In genomic region chr3:47282424-47283192, GRCh38 we compare ENCODE assay signal across 8 cellular contexts. TPM values are rescaled to one million over a fixed set of nuclear protein-coding genes. Genes with fewer than 3 reads are reported as not detected.
DNase-seq lines count a peak whose midpoint lies in the region; ATAC-seq and FAIRE-seq lines count a peak whose summit lies in the region.

Gene KIF9 (minus strand): TSS chr3:47282799. CDS start chr3:47277374, 5,425 bp downstream.
Gene KLHL18 (plus strand): TSS chr3:47282944. CDS start chr3:47282966, 22 bp downstream.

- H3K27ac Mint-ChIP-seq in activated CD4-positive, alpha-beta T cell treated with anti-CD3 and anti-CD28 coated beads, Interleukin-2, amount 10 ng/mL, durations not matched to agents 7 days and 5 days = peak within 1 kb of the TSS; percentile 100

- H4K20me1 ChIP-seq in BLaER1 = peaks cover 24% of the 10 kb centered on the region; the same call in 1 of the 2 replicates

- H3K4me1 Mint-ChIP-seq in activated CD4-positive, alpha-beta T cell treated with anti-CD3 and anti-CD28 coated beads, Interleukin-2, amount 10 ng/mL, durations not matched to agents 7 days and 5 days = peaks cover 46% of the 10 kb centered on the region

- peaks cover 8% of the 10 kb centered on the region for H3K36me3 Mint-ChIP-seq in activated CD4-positive, alpha-beta T cell treated with anti-CD3 and anti-CD28 coated beads, Interleukin-2, amount 10 ng/mL, durations not matched to agents 7 days and 5 days (ENCODE audit: low read depth)

- peak within 1 kb of the TSS; percentile 93 for H3K4me3 ChIP-seq in BLaER1

- no peaks in the 10 kb centered on the region for H3K27me3 Mint-ChIP-seq in activated CD4-positive, alpha-beta T cell treated with anti-CD3 and anti-CD28 coated beads, Interleukin-2, amount 10 ng/mL, durations not matched to agents 7 days and 5 days

- H3K27me3 ChIP-seq in BLaER1 = no peaks in the 10 kb centered on the region

- no peaks in the 10 kb centered on the region for H3K9me3 Mint-ChIP-seq in activated CD4-positive, alpha-beta T cell treated with anti-CD3 and anti-CD28 coated beads, Interleukin-2, amount 10 ng/mL, durations not matched to agents 7 days and 5 days

- peak within 1 kb of the TSS; percentile 93 for H3K27ac ChIP-seq in BLaER1

- no peaks in the 10 kb centered on the region for H3K9me3 ChIP-seq in BLaER1

- CTCF ChIA-PET in activated CD4-positive, alpha-beta T cell treated with anti-CD3 and anti-CD28 coated beads, Interleukin-2, amount 10 ng/mL, durations not matched to agents 7 days and 5 days (lab: Charles Lee) = interaction anchor here (0.8 to 2.0 kb wide), 3 partner anchors 9 to 13 kb away, joined by 4 to 8 read pairs (median 4); no protein-coding TSS in a partner anchor

- H3K9ac ChIP-seq in BLaER1 = peak within 1 kb of the TSS; percentile 89

- H3K4me1 ChIP-seq in BLaER1 = peaks cover 39% of the 10 kb centered on the region

- H3K36me3 ChIP-seq in BLaER1 = peaks cover 16% of the 10 kb centered on the region

- peak; percentile 83 for DNase-seq in GM19239 (ENCODE audit: insufficient read length, low spot score)
- peak; percentile 86 to 97 for DNase-seq in NCI-H526 (lab: John Stamatoyannopoulos, UW)
- peak; percentile 98 for DNase-seq in activated CD4-positive, alpha-beta T cell treated with anti-CD3 and anti-CD28 coated beads, Interleukin-2, amount 10 ng/mL, durations not matched to agents 7 days and 5 days
- DNase-seq in dedifferentiated amniotic fluid mesenchymal stem cell (ENCODE audit: extremely low spot score) = peak; percentile 95
- DNase-seq in left lobe of liver (ENCODE audit: low spot score) = peak; percentile 95
- peak; percentile 95 to 97 for DNase-seq in stimulated activated CD4-positive, alpha-beta T cell treated with anti-CD3 and anti-CD28 coated beads, Interleukin-2, amount 100 ng/mL, for 24 hours

- peak; percentile 73 for ATAC-seq in HG03442 (IDR thresholded peaks at IDR 0.05; ENCODE audit: unreplicated experiment)
- peak; percentile 96 for ATAC-seq in left lobe of liver

- FAIRE-seq in GM19239 (lab: Jason Lieb, UNC) = peak; percentile 93

- POLR2A ChIA-PET in activated CD4-positive, alpha-beta T cell treated with anti-CD3 and anti-CD28 coated beads, Interleukin-2, amount 10 ng/mL, durations not matched to agents 7 days and 5 days (lab: Charles Lee) = interaction anchor here (0.6 to 1.1 kb wide), 3 partner anchors 10 to 121 kb away, joined by 3 read pairs; no protein-coding TSS in a partner anchor

- peak within 1 kb of the TSS; percentile 94 for H3K4me2 ChIP-seq in BLaER1

- peak within 1 kb of the TSS; percentile 99 for H3K4me3 Mint-ChIP-seq in activated CD4-positive, alpha-beta T cell treated with anti-CD3 and anti-CD28 coated beads, Interleukin-2, amount 10 ng/mL, durations not matched to agents 7 days and 5 days

RNA-seq across cellular contexts. Expression of gene KIF9, which starts in this region (rescaled TPM):
- total RNA-seq in activated CD4-positive, alpha-beta T cell treated with anti-CD3 and anti-CD28 coated beads, Interleukin-2, amount 10 ng/mL, durations not matched to agents 7 days and 5 days = 1 to 10 TPM; 3.6 to 3.9 TPM
- 1.6 TPM for total RNA-seq in left lobe of liver

RNA-seq across cellular contexts. Expression of gene KLHL18, which starts in this region (rescaled TPM):
- total RNA-seq in activated CD4-positive, alpha-beta T cell treated with anti-CD3 and anti-CD28 coated beads, Interleukin-2, amount 10 ng/mL, durations not matched to agents 7 days and 5 days = 10 to 100 TPM; 21.4 to 24.8 TPM
- total RNA-seq in left lobe of liver = 9.4 TPM

Comparison
In these comparisons a context has a peak if more than half of its experiments do, and no peak if none do; other contexts are left out.
1. Peak in every context shown above with its lines: DNase-seq, ATAC-seq, H3K4me3 ChIP-seq and H3K27ac ChIP-seq.